ENCODE assay signal across 9 cellular contexts in the genomic region with DNA sequence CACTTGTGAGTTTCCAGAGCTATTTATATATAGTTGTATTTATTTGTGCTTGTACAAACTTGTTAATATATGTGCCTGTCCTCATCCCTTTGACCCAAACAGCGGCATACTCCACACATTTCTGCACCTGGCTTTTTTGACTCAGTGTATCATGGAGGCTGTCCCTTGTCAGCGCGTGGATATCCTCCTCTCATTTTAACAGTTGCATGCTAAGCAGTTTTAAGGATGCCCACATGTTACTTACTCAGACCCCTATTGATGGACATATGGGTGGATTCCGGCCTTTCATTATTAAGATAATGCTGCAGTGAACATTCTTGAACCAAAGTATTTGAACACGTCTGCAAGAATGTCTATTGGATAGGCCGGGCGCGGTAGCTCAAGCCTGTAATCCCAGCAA. TPM values are rescaled to one million over a fixed set of nuclear protein-coding genes. Genes with fewer than 3 reads are reported as not detected.
DNase-seq lines count a peak whose midpoint lies in the region; ATAC-seq and TF ChIP-seq lines count a peak whose summit lies in the region.
"Had no signal": no experiment of that assay in that cellular context is flagged by ENCODE, and none has a peak within 500 bp of the region (broad histone marks: within the 10 kb centered on the region; RNA-seq: fewer than 3 reads in every experiment).

No MANE protein-coding gene starts in this region.

- intact Hi-C loops in mammary epithelial cell (cut with micrococcal nuclease): no loop called here

- ATAC-seq in GM21367 (IDR thresholded peaks at IDR 0.05; ENCODE audit: unreplicated experiment) (no peak), GM19351 (IDR thresholded peaks at IDR 0.05; ENCODE audit: unreplicated experiment) (no peak), HG02588 (IDR thresholded peaks at IDR 0.05; ENCODE audit: unreplicated experiment) (no peak)

- dilution Hi-C loops in mammary epithelial cell (cut with HindIII; ENCODE audit: low sequenced_read_pairs): no loop called here

- DNase-seq in MG63: no peak
- no peak for DNase-seq in mammary epithelial cell
- DNase-seq in 8988T: no peak

- BruUV-seq in mammary epithelial cell (replicated peaks; lab: Mats Ljungman, UMichigan): no TSS peak

- CTCF ChIA-PET in mammary epithelial cell (lab: Charles Lee; ENCODE audit: low non-redundant PET): no interaction called here

- 77% methylated on average over 8 of the region's 8 CpGs for WGBS in mammary epithelial cell (ENCODE audit: low coverage, missing lambda C conversion rate)

- H3K4me3 ChIP-seq in MG63 (peak overlapping the region; percentile 52), mammary epithelial cell (replicated peaks in 1 of 3; ENCODE audit: insufficient read depth in 1 of 3, low read depth in 2 of 3, low read length in 3 of 3) (no peak overlapping the region), neural cell (ENCODE audit: low read length) (peak overlapping the region; percentile 85)

- in situ Hi-C loops in mammary epithelial cell (cut with MboI; ENCODE audit: low sequenced_read_pairs in 2 of 2): no loop called here

- H3K4me1 ChIP-seq in ES-I3 (ENCODE audit: insufficient read depth, low read length): peaks cover 13% of the 10 kb centered on the region
- peaks cover 12% of the 10 kb centered on the region for H3K4me1 ChIP-seq in mammary epithelial cell (ENCODE audit: insufficient read depth, low read length)

- H3K27ac ChIP-seq in mammary epithelial cell (ENCODE audit: insufficient read depth, low read depth, low read length) (no peak overlapping the region), neural cell (ENCODE audit: low read length) (no peak overlapping the region)

- H3K9me2 ChIP-seq in neural cell (ENCODE audit: insufficient read depth, low read length): no peaks in the 10 kb centered on the region

- H3K27me3 ChIP-seq in MG63 (no peaks in the 10 kb centered on the region), mammary epithelial cell (ENCODE audit: insufficient read depth, low read length) (no peaks in the 10 kb centered on the region), neural cell (ENCODE audit: insufficient read depth, low read depth, low read length) (no peaks in the 10 kb centered on the region)
- H3K27me3 ChIP-seq: vagina had no signal

- H2AFZ ChIP-seq in mammary epithelial cell (ENCODE audit: low read depth, low read length) (no peak overlapping the region), neural cell (ENCODE audit: low read depth, low read length) (no peak overlapping the region)

- H4K20me1 ChIP-seq in mammary epithelial cell (ENCODE audit: insufficient read depth, low read length) (no peaks in the 10 kb centered on the region), neural cell (ENCODE audit: insufficient read depth) (no peaks in the 10 kb centered on the region)

- no peak for TF ChIP-seq RAD21 in neural cell (conservative IDR thresholded peaks at IDR 0.05)

- H3K36me3 ChIP-seq in ES-I3 (ENCODE audit: insufficient read depth, low read length): no peaks in the 10 kb centered on the region
- H3K36me3 ChIP-seq in MG63: no peaks in the 10 kb centered on the region
- H3K36me3 ChIP-seq in mammary epithelial cell (ENCODE audit: insufficient read depth, low read length): no peaks in the 10 kb centered on the region
- no peaks in the 10 kb centered on the region for H3K36me3 ChIP-seq in neural cell (ENCODE audit: insufficient read depth, low read length)
- H3K36me3 ChIP-seq: vagina had no signal

- TF ChIP-seq EP300 in neural cell (conservative IDR thresholded peaks at IDR 0.05; ENCODE audit: poor library complexity, severe bottlenecking): no peak

- TF ChIP-seq CTCF in mammary epithelial cell (conservative IDR thresholded peaks at IDR 0.05 in 1 of 2, IDR thresholded peaks at IDR 0.05 in 1 of 2; ENCODE audit: extremely low read depth in 1 of 2, insufficient read depth in 1 of 2, low read depth in 1 of 2, low read length in 2 of 2) (no peak), neural cell (IDR thresholded peaks at IDR 0.05; ENCODE audit: poor library complexity, severe bottlenecking) (no peak)

- H3F3A ChIP-seq in neural cell (ENCODE audit: insufficient read depth, low read length, poor library complexity, severe bottlenecking): no peaks in the 10 kb centered on the region

- peak overlapping the region; percentile 95; the same call in 1 of the 2 replicates for H3K9ac ChIP-seq in ES-I3 (ENCODE audit: low read depth, low read length)
- no peak overlapping the region for H3K9ac ChIP-seq in mammary epithelial cell (ENCODE audit: insufficient read depth, low read length)
- no peak overlapping the region for H3K9ac ChIP-seq in neural cell (ENCODE audit: low read length)

- H3K79me2 ChIP-seq in mammary epithelial cell (ENCODE audit: insufficient read depth, low read length): peaks cover 38% of the 10 kb centered on the region
- no peaks in the 10 kb centered on the region for H3K79me2 ChIP-seq in neural cell (replicated peaks; ENCODE audit: insufficient read depth, low read length)

- H3K9me3 ChIP-seq in ES-I3 (ENCODE audit: control insufficient read depth, insufficient read depth, low read length) (no peaks in the 10 kb centered on the region), MG63 (no peaks in the 10 kb centered on the region), mammary epithelial cell (replicated peaks; ENCODE audit: insufficient read depth, low read length) (no peaks in the 10 kb centered on the region), neural cell (ENCODE audit: low read length) (no peaks in the 10 kb centered on the region)
- H3K9me3 ChIP-seq: vagina had no signal

- H3K4me2 ChIP-seq in mammary epithelial cell (ENCODE audit: insufficient read depth, low read depth, low read length): peak overlapping the region; percentile 40
- no peak overlapping the region for H3K4me2 ChIP-seq in neural cell (ENCODE audit: low read length)

TF ChIP-seq in neural cell, 6 proteins besides CTCF, POLR2A, EP300 and RAD21:
- no peak for TF ChIP-seq TAF1 (IDR thresholded peaks at IDR 0.05; ENCODE audit: low read depth)
- no peak for TF ChIP-seq POLR2AphosphoS5 (IDR thresholded peaks at IDR 0.05)
- TF ChIP-seq SMC3 (conservative IDR thresholded peaks at IDR 0.05; ENCODE audit: poor library complexity): no peak
- TF ChIP-seq MXI1 (conservative IDR thresholded peaks at IDR 0.05; ENCODE audit: poor library complexity, severe bottlenecking): no peak
- no peak for TF ChIP-seq EZH2 (IDR thresholded peaks at IDR 0.05; ENCODE audit: borderline replicate concordance, insufficient read depth, low read length, poor library complexity, severe bottlenecking)
- TF ChIP-seq, protein P1, sequence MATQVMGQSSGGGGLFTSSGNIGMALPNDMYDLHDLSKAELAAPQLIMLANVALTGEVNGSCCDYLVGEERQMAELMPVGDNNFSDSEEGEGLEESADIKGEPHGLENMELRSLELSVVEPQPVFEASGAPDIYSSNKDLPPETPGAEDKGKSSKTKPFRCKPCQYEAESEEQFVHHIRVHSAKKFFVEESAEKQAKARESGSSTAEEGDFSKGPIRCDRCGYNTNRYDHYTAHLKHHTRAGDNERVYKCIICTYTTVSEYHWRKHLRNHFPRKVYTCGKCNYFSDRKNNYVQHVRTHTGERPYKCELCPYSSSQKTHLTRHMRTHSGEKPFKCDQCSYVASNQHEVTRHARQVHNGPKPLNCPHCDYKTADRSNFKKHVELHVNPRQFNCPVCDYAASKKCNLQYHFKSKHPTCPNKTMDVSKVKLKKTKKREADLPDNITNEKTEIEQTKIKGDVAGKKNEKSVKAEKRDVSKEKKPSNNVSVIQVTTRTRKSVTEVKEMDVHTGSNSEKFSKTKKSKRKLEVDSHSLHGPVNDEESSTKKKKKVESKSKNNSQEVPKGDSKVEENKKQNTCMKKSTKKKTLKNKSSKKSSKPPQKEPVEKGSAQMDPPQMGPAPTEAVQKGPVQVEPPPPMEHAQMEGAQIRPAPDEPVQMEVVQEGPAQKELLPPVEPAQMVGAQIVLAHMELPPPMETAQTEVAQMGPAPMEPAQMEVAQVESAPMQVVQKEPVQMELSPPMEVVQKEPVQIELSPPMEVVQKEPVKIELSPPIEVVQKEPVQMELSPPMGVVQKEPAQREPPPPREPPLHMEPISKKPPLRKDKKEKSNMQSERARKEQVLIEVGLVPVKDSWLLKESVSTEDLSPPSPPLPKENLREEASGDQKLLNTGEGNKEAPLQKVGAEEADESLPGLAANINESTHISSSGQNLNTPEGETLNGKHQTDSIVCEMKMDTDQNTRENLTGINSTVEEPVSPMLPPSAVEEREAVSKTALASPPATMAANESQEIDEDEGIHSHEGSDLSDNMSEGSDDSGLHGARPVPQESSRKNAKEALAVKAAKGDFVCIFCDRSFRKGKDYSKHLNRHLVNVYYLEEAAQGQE (IDR thresholded peaks at IDR 0.05; ENCODE audit: borderline replicate concordance): no peak

RNA-seq across cellular contexts. Expression of gene MREG, which starts 0.7 kb away (rescaled TPM):
- 2.1 and 4.7 TPM in 2 replicates for total RNA-seq in MG63 (2014; rRNA removed; shearing (Covaris generic); ENCODE audit: low replicate concordance)
- 10 to 100 TPM; 20.7 to 29.5 TPM for total RNA-seq in mammary epithelial cell
- polyA plus RNA-seq in mammary epithelial cell (14.1 TPM), neural cell (5.8 and 9.1 TPM in 2 replicates)
- polyA minus RNA-seq in mammary epithelial cell (9.7 TPM), neural cell (3.7 and 5.7 TPM in 2 replicates)

Comparison
In these comparisons a context has a peak if more than half of its experiments do, and no peak if none do; other contexts are left out.
1. H3K4me3 ChIP-seq: peak in MG63 (single experiment) and neural cell (single experiment); none in mammary epithelial cell (0 of 3).